In the genomic region with DNA sequence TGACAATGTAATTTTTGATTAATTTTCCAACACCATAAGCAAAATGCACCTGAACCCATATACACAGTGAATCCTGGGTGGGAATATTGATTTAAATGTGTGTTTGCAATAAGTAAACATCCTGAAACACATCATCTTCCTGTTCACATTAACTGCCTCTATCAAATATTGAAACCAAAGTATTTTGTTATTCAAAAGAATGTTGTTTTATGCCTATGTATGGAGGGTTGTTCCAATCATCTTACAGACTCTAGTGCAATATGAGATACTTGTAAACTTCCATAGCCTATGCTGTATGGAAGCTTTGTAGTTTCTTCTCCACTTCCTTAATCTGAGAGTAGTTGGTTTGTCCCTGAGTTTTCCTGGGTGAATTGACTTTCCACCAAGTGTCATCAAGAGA, we compare ENCODE assay signal across 17 cellular contexts.
"Had no signal": no experiment of that assay in that cellular context is flagged by ENCODE, and none has a peak within 500 bp of the region (broad histone marks: within the 10 kb centered on the region; RNA-seq: fewer than 3 reads in every experiment).

No MANE protein-coding gene starts in this region.

- H3K4me1 Mint-ChIP-seq: brain had no signal

- FAIRE-seq: TTC549 had no signal

- H3K9me3 Mint-ChIP-seq: activated B cell treated with CpG ODN at 0.5 μM for 24 hours; activated CD4-positive, alpha-beta T cell treated with anti-CD3 and anti-CD28 coated beads, Interleukin-2, amount 10 ng/mL, durations not matched to agents 7 days and 5 days; activated T-helper 1 cell treated with anti-CD3 and anti-CD28 coated beads, Interleukin-12 subunit alpha, Interleukin-12 subunit beta, Interleukin-2, Interleukin-4 antibody, amounts not matched to agents 30 ng/mL and 10 ng/mL and 1 ng/mL, durations not matched to agents 14 hours and 24 hours and 36 hours; memory B cell had no signal

- H3K4me1 ChIP-seq: left lung, right atrium auricular region had no signal

- H3K27ac ChIP-seq: left lung, right atrium auricular region, skin epidermis had no signal

- H3K27me3 ChIP-seq: left lung, right atrium auricular region had no signal

- DNase-seq: activated B cell treated with CpG ODN at 0.5 μM for 24 hours; activated CD4-positive, alpha-beta T cell treated with anti-CD3 and anti-CD28 coated beads, Interleukin-2, amount 10 ng/mL, durations not matched to agents 7 days and 5 days; activated CD8-positive, alpha-beta memory T cell treated with anti-CD3 and anti-CD28 coated beads for 24 hours; activated naive CD8-positive, alpha-beta T cell treated with anti-CD3 and anti-CD28 coated beads, Interleukin-2, amount 10 ng/mL, durations not matched to agents 7 days and 5 days; effector memory CD8-positive, alpha-beta T cell; erythroblast; left lung; nucleus accumbens had no signal

- H3K27ac Mint-ChIP-seq: activated B cell treated with CpG ODN at 0.5 μM for 24 hours; activated CD4-positive, alpha-beta T cell treated with anti-CD3 and anti-CD28 coated beads, Interleukin-2, amount 10 ng/mL, durations not matched to agents 7 days and 5 days; activated naive CD8-positive, alpha-beta T cell treated with anti-CD3 and anti-CD28 coated beads, Interleukin-2, amount 10 ng/mL, durations not matched to agents 7 days and 5 days; activated T-helper 1 cell treated with anti-CD3 and anti-CD28 coated beads, Interleukin-12 subunit alpha, Interleukin-12 subunit beta, Interleukin-2, Interleukin-4 antibody, amounts not matched to agents 30 ng/mL and 10 ng/mL and 1 ng/mL, durations not matched to agents 14 hours and 24 hours and 36 hours; brain; effector memory CD8-positive, alpha-beta T cell; memory B cell; stimulated activated naive CD8-positive, alpha-beta T cell treated with anti-CD3 and anti-CD28 coated beads, Interleukin-15, Interleukin-2, amounts not matched to agents 100 ng/mL and 50 ng/mL, for 24 hours; type B pancreatic cell had no signal

- ATAC-seq: effector memory CD8-positive, alpha-beta T cell; left lung had no signal

- H3K4me3 ChIP-seq: left lung, right atrium auricular region, skin epidermis had no signal

- H3K36me3 ChIP-seq: left lung, right atrium auricular region had no signal

- H3K4me3 Mint-ChIP-seq: activated B cell treated with CpG ODN at 0.5 μM for 24 hours; activated CD4-positive, alpha-beta T cell treated with anti-CD3 and anti-CD28 coated beads, Interleukin-2, amount 10 ng/mL, durations not matched to agents 7 days and 5 days; activated naive CD8-positive, alpha-beta T cell treated with anti-CD3 and anti-CD28 coated beads, Interleukin-2, amount 10 ng/mL, durations not matched to agents 7 days and 5 days; activated T-helper 1 cell treated with anti-CD3 and anti-CD28 coated beads, Interleukin-12 subunit alpha, Interleukin-12 subunit beta, Interleukin-2, Interleukin-4 antibody, amounts not matched to agents 30 ng/mL and 10 ng/mL and 1 ng/mL, durations not matched to agents 14 hours and 24 hours and 36 hours; brain; effector memory CD8-positive, alpha-beta T cell; memory B cell; natural killer cell treated with Interleukin-12 subunit alpha and Interleukin-12 subunit beta and Interleukin-15 and Interleukin-18, amount 100 ng/mL, for 72 hours; stimulated activated naive CD8-positive, alpha-beta T cell treated with anti-CD3 and anti-CD28 coated beads, Interleukin-15, Interleukin-2, amounts not matched to agents 100 ng/mL and 50 ng/mL, for 24 hours; type B pancreatic cell had no signal

- H3K36me3 Mint-ChIP-seq: activated naive CD8-positive, alpha-beta T cell treated with anti-CD3 and anti-CD28 coated beads, Interleukin-2, amount 10 ng/mL, durations not matched to agents 7 days and 5 days; brain; memory B cell; type B pancreatic cell had no signal

- H3K27me3 Mint-ChIP-seq: activated B cell treated with CpG ODN at 0.5 μM for 24 hours; activated CD4-positive, alpha-beta T cell treated with anti-CD3 and anti-CD28 coated beads, Interleukin-2, amount 10 ng/mL, durations not matched to agents 7 days and 5 days; brain; effector memory CD8-positive, alpha-beta T cell; memory B cell; natural killer cell treated with Interleukin-12 subunit alpha and Interleukin-12 subunit beta and Interleukin-15 and Interleukin-18, amount 100 ng/mL, for 72 hours; stimulated activated naive CD8-positive, alpha-beta T cell treated with anti-CD3 and anti-CD28 coated beads, Interleukin-15, Interleukin-2, amounts not matched to agents 100 ng/mL and 50 ng/mL, for 24 hours; type B pancreatic cell had no signal

- H3K9me3 ChIP-seq: right atrium auricular region had no signal
